1 cellular context compared by ENCODE assay signal in genomic region chr20:46823271-46823747, GRCh38.
TF ChIP-seq lines count a peak whose summit lies in the region.

No MANE protein-coding gene starts in this region.

TF ChIP-seq in HepG2, 621 proteins besides CTCF, POLR2A, EP300 and RAD21 (continued from another document):
- TF ChIP-seq AKNA (CRISPR knock-in tag; IDR thresholded peaks at IDR 0.05; ENCODE audit: borderline replicate concordance), result no peak
- TF ChIP-seq SKI (IDR thresholded peaks at IDR 0.05; ENCODE audit: partially characterized antibody), result peak; percentile 90
- TF ChIP-seq RARA (CRISPR knock-in tag; IDR thresholded peaks at IDR 0.05), result peak; percentile 58; the same call in 1 of the 2 replicates
- no peak for TF ChIP-seq ATF7 (IDR thresholded peaks at IDR 0.05)
- TF ChIP-seq ATF7 (CRISPR knock-in tag; IDR thresholded peaks at IDR 0.05), result no peak
- TF ChIP-seq HNF4G (IDR thresholded peaks at IDR 0.05; ENCODE audit: borderline replicate concordance, low read depth, low read length), result 0 out of 2 replicates have a peak, but pooled peaks have one; percentile 11
- no peak for TF ChIP-seq HNF4G (CRISPR knock-in tag; IDR thresholded peaks at IDR 0.05; ENCODE audit: borderline replicate concordance, low read depth)
- TF ChIP-seq ZNF646 (CRISPR knock-in tag; IDR thresholded peaks at IDR 0.05), result no peak
- TF ChIP-seq TBL1XR1 (IDR thresholded peaks at IDR 0.05; ENCODE audit: borderline replicate concordance, low read length, partially characterized antibody), result peak; percentile 86
- no peak for TF ChIP-seq THAP8 (CRISPR knock-in tag; IDR thresholded peaks at IDR 0.05; ENCODE audit: borderline replicate concordance)
- no peak for TF ChIP-seq EZH2 (conservative IDR thresholded peaks at IDR 0.05; ENCODE audit: low read depth, low read length)
- TF ChIP-seq NCOR1 (IDR thresholded peaks at IDR 0.05; ENCODE audit: borderline replicate concordance, low read length), result peak; percentile 40; the same call in 1 of the 2 replicates
- TF ChIP-seq TEAD3 (CRISPR knock-in tag; optimal IDR thresholded peaks at IDR 0.05; ENCODE audit: borderline replicate concordance), result no peak
- TF ChIP-seq MEF2D (CRISPR knock-in tag; IDR thresholded peaks at IDR 0.05), result 0 out of 2 replicates have a peak, but pooled peaks have one; percentile 32
- peak; percentile 41; the same call in 1 of the 2 replicates for TF ChIP-seq HNF4A (CRISPR knock-in tag; IDR thresholded peaks at IDR 0.05)
- TF ChIP-seq ZSCAN5A (CRISPR knock-in tag; IDR thresholded peaks at IDR 0.05; ENCODE audit: borderline replicate concordance), result no peak
- TF ChIP-seq CSRNP1 (CRISPR knock-in tag; IDR thresholded peaks at IDR 0.05), result no peak
- no peak for TF ChIP-seq EED (CRISPR knock-in tag; IDR thresholded peaks at IDR 0.05)
TF ChIP-seq in HepG2: peak in this region for 7.
